In the genomic region with DNA sequence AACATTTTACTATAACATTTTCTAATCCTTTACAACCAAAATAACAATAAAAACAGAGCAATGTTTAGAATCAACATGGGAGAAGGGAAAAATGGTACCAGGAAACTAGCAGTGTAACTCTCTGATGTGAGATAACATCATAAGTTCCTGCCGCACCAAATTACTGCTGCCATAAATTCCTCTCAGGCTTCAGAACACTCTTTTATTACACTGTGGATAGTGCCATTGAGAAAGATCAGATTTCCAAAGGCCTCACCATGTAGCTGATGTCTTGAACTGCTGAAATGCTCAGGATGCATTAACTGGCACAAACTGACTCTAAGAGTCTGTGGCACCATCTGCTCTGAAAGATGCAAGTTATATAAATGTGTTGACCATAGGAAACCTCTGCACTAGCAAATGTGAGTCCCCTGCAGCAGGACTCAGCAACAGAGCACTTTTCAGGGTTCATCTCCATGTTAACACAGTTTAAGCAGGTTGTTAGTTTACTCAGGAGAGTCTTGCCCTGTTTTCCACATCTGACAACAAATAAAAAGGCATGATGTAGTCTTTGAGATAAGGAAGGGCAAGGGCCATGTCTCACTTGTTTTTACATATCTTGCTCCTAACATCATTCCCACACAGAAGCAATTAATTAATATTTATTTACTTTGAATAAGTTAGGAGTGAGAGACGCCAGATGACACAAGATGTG, we compare ENCODE assay signal across 16 cellular contexts.
"Had no signal": no experiment of that assay in that cellular context is flagged by ENCODE, and none has a peak within 500 bp of the region (broad histone marks: within the 10 kb centered on the region; RNA-seq: fewer than 3 reads in every experiment).

No MANE protein-coding gene starts in this region.

- H3K4me3 ChIP-seq: prostate gland, smooth muscle cell, suprapubic skin had no signal

- H3K36me3 ChIP-seq: prostate gland, suprapubic skin had no signal

- H3K27ac ChIP-seq: prostate gland, suprapubic skin had no signal

- H3K27me3 ChIP-seq: suprapubic skin had no signal

- H3K9me3 ChIP-seq: prostate gland, suprapubic skin had no signal

- H3K4me1 ChIP-seq: prostate gland, suprapubic skin had no signal

- ATAC-seq: esophagus mucosa; natural killer cell treated with Interleukin-12 subunit alpha and Interleukin-12 subunit beta and Interleukin-15 and Interleukin-18, amount 100 ng/mL, for 72 hours; right cardiac atrium had no signal

- DNase-seq: activated CD4-positive, alpha-beta T cell treated with anti-CD3 and anti-CD28 coated beads for 1 hour; activated CD4-positive, alpha-beta T cell treated with anti-CD3 and anti-CD28 coated beads, Interleukin-2, amount 50 U/mL, for 48 hours; activated naive CD4-positive, alpha-beta T cell treated with anti-CD3 and anti-CD28 coated beads, Interleukin-2, amount 10 ng/mL, durations not matched to agents 7 days and 5 days; hypothalamus; mesenchymal stem cell; occipital lobe; right cardiac atrium; stimulated activated CD4-positive, alpha-beta T cell treated with anti-CD3 and anti-CD28 coated beads, Interleukin-4, amount 100 ng/mL, for 4 hours; stimulated activated CD8-positive, alpha-beta memory T cell treated with anti-CD3 and anti-CD28 coated beads, Interleukin-4, amount 100 ng/mL, for 48 hours; T-helper 1 cell; T1000 had no signal
